Comparison of ENCODE assay signal across 11 cellular contexts in the genomic region with DNA sequence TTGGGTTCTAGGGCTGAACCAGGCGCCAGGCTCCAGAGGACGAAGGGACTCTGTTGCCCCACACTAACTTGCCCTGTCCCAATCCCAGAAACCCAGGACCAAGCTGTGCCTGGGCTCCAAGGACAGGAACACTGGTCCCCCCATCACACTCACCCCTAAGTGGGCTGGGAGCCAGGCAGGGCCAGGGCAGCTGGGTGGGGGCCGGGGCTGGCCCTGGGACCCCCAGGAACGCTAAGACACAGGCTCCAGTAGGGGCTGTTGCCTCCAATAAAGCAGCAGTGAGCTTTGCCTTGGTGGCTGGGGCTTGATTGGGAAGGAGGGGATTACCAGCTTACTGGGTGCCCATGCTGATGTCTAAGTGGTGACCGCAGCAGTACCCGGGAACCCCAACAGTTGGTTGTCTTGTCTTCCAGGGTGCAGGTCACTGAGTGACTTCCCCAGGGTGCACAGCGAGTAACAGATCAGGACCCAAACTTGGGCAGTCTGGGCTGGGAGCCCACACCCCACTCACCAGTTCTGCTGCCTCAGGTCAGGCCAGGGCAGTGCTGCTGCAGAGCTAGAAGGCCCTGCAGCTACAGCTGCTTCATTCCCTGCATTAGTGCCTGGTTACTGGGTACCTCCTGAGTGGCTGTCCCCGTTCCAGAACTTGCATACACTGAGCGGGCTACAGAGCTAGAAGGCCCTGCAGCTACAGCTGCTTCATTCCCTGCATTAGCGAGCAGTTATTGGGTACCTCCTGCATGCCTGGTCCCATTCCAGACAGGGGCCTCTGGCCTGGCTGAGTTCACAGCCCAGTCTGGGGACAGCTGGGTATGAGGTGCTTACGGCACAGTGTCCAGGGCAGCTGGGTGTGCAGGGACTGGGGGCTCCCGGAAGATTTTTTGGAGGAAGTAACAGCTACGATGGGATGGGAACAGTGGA. TPM values are rescaled to one million over a fixed set of nuclear protein-coding genes. Genes with fewer than 3 reads are reported as not detected.
A peak's percentile ranks its signal among the peaks of the same experiment; 100 is the strongest.
DNase-seq lines count a peak whose midpoint lies in the region; ATAC-seq, FAIRE-seq and TF ChIP-seq lines count a peak whose summit lies in the region.
"Had no signal": no experiment of that assay in that cellular context is flagged by ENCODE, and none has a peak within 500 bp of the region (broad histone marks: within the 10 kb centered on the region; RNA-seq: fewer than 3 reads in every experiment).

No MANE protein-coding gene starts in this region.

- no peaks in the 10 kb centered on the region for H3K27me3 Mint-ChIP-seq in activated T-cell treated with anti-CD3 and anti-CD28 coated beads, Interleukin-2, amount 50 U/mL, for 4 hours (ENCODE audit: low read depth)
- no peaks in the 10 kb centered on the region for H3K27me3 Mint-ChIP-seq in activated CD8-positive, alpha-beta T cell treated with anti-CD3 and anti-CD28 coated beads, Interleukin-2, amount 10 ng/mL, durations not matched to agents 7 days and 5 days (ENCODE audit: low read depth)

- no peak for ATAC-seq in activated T-cell treated with anti-CD3 and anti-CD28 coated beads, Interleukin-2, amount 50 U/mL, for 4 hours
- ATAC-seq in activated CD8-positive, alpha-beta T cell treated with anti-CD3 and anti-CD28 coated beads, Interleukin-2, amount 10 ng/mL, durations not matched to agents 7 days and 5 days, result peak; percentile 10
- ATAC-seq in HepG2, result peak; percentile 20

- DNase-seq in activated T-cell treated with anti-CD3 and anti-CD28 coated beads, Interleukin-2, amount 50 U/mL, for 48 hours, result peak; percentile 18 to 22
- no peak for DNase-seq in activated T-cell treated with anti-CD3 and anti-CD28 coated beads, Interleukin-2, amount 50 U/mL, for 4 hours
- DNase-seq in activated CD8-positive, alpha-beta T cell treated with anti-CD3 and anti-CD28 coated beads, Interleukin-2, amount 10 ng/mL, durations not matched to agents 7 days and 5 days, result no peak
- no peak for DNase-seq in HepG2 (ENCODE audit: low spot score)
- peak; percentile 7 for DNase-seq in transverse colon
- DNase-seq in NCI-H2171 (lab: John Stamatoyannopoulos, UW), result no peak
- no peak for DNase-seq in putamen (ENCODE audit: low spot score)
- DNase-seq in RPMI8226, result no peak
- DNase-seq: NCI-H345, SHP77 had no signal

- BruUV-seq in HepG2 (replicated peaks; lab: Mats Ljungman, UMichigan), result no TSS peak

- peaks cover 11% of the 10 kb centered on the region for H3K4me1 ChIP-seq in HepG2 (ENCODE audit: insufficient read depth, low read length)
- peaks cover 5 to 37% (median 10%) of the 10 kb centered on the region in 4 donors for H3K4me1 ChIP-seq in transverse colon

- H3K9ac ChIP-seq in HepG2 (ENCODE audit: insufficient read depth, low read depth, low read length), result no peak overlapping the region

- no peaks in the 10 kb centered on the region for H3K9me3 Mint-ChIP-seq in activated T-cell treated with anti-CD3 and anti-CD28 coated beads, Interleukin-2, amount 50 U/mL, for 4 hours
- no peaks in the 10 kb centered on the region for H3K9me3 Mint-ChIP-seq in activated CD8-positive, alpha-beta T cell treated with anti-CD3 and anti-CD28 coated beads, Interleukin-2, amount 10 ng/mL, durations not matched to agents 7 days and 5 days (ENCODE audit: insufficient read depth)

- H3K27me3 ChIP-seq in HepG2 (ENCODE audit: control insufficient read depth in 1 of 2, insufficient read depth in 2 of 2, low read length in 2 of 2) (no peaks in the 10 kb centered on the region), transverse colon (no peaks in the 10 kb centered on the region)

- peaks cover 51% of the 10 kb centered on the region for H3K4me1 Mint-ChIP-seq in activated T-cell treated with anti-CD3 and anti-CD28 coated beads, Interleukin-2, amount 50 U/mL, for 4 hours (ENCODE audit: low read depth)
- H3K4me1 Mint-ChIP-seq in activated CD8-positive, alpha-beta T cell treated with anti-CD3 and anti-CD28 coated beads, Interleukin-2, amount 10 ng/mL, durations not matched to agents 7 days and 5 days (ENCODE audit: low read depth), result peaks cover 57% of the 10 kb centered on the region

- H3K27ac ChIP-seq in HepG2 (ENCODE audit: extremely low read length, insufficient read depth, low read length), result no peak overlapping the region
- peak overlapping the region in 1 of 4 donors; percentile 35 for H3K27ac ChIP-seq in transverse colon

- CTCF ChIA-PET in activated CD8-positive, alpha-beta T cell treated with anti-CD3 and anti-CD28 coated beads, Interleukin-2, amount 10 ng/mL, durations not matched to agents 7 days and 5 days (lab: Charles Lee), result interaction anchor here (1.2 kb wide), 1 partner anchor 11 kb away, joined by 4 read pairs; no protein-coding TSS in a partner anchor
- CTCF ChIA-PET in HepG2 (lab: Yijun Ruan, JAX; ENCODE audit: low intra/inter-chr PET ratio, low total read pairs), result no interaction called here

- no peaks in the 10 kb centered on the region for H3K79me2 ChIP-seq in HepG2 (ENCODE audit: insufficient read depth, low read length)

- H3K4me3 ChIP-seq in HepG2 (replicated peaks in 1 of 3; ENCODE audit: insufficient read depth in 1 of 3, low read depth in 2 of 3, low read length in 3 of 3) (no peak overlapping the region), transverse colon (no peak overlapping the region)

- H3K36me3 ChIP-seq in HepG2 (replicated peaks in 1 of 2; ENCODE audit: control insufficient read depth in 1 of 2, insufficient read depth in 2 of 2, low read length in 2 of 2), result peaks cover 8 to 32% of the 10 kb centered on the region in 2 experiments; a peak in 3 of 5 replicates
- peaks cover 0 to 5% (median 0%) of the 10 kb centered on the region in 4 donors for H3K36me3 ChIP-seq in transverse colon

- H3K9me3 ChIP-seq in HepG2 (ENCODE audit: low read length), result no peaks in the 10 kb centered on the region
- H3K9me3 ChIP-seq in transverse colon, result no peaks in the 10 kb centered on the region

- no peak for TF ChIP-seq EP300 in HepG2 (IDR thresholded peaks at IDR 0.05; ENCODE audit: low read depth in 2 of 2, low read length in 2 of 2)
- no peak for TF ChIP-seq EP300 in HepG2 (CRISPR knock-in tag; IDR thresholded peaks at IDR 0.05; ENCODE audit: borderline replicate concordance)
- no peak for TF ChIP-seq EP300 in transverse colon (IDR thresholded peaks at IDR 0.05; ENCODE audit: low read depth)

- H3K4me3 Mint-ChIP-seq in activated T-cell treated with anti-CD3 and anti-CD28 coated beads, Interleukin-2, amount 50 U/mL, for 4 hours, result no peak overlapping the region
- no peak overlapping the region for H3K4me3 Mint-ChIP-seq in activated CD8-positive, alpha-beta T cell treated with anti-CD3 and anti-CD28 coated beads, Interleukin-2, amount 10 ng/mL, durations not matched to agents 7 days and 5 days
- H3K4me3 Mint-ChIP-seq: H9 had no signal

- no peak overlapping the region for H3K4me2 ChIP-seq in HepG2 (ENCODE audit: low read depth, low read length)

- intact Hi-C loops in HepG2 (cut with micrococcal nuclease; ENCODE audit: unreplicated experiment), result no loop called here
- intact Hi-C loops in transverse colon (cut with DNase I; ENCODE audit: low total_unique reads), result no loop called here

- TF ChIP-seq POLR2A in HepG2 (IDR thresholded peaks at IDR 0.05; ENCODE audit: insufficient read depth in 1 of 2, low read depth in 2 of 2, low read length in 2 of 2) (no peak), transverse colon (IDR thresholded peaks at IDR 0.05) (no peak)

- no peaks in the 10 kb centered on the region for H4K20me1 ChIP-seq in HepG2 (ENCODE audit: insufficient read depth, low read length)

- peak overlapping the region; percentile 86 for H3K27ac Mint-ChIP-seq in activated CD8-positive, alpha-beta T cell treated with anti-CD3 and anti-CD28 coated beads, Interleukin-2, amount 10 ng/mL, durations not matched to agents 7 days and 5 days

- peaks cover 10% of the 10 kb centered on the region for H3K36me3 Mint-ChIP-seq in activated T-cell treated with anti-CD3 and anti-CD28 coated beads, Interleukin-2, amount 50 U/mL, for 4 hours (ENCODE audit: insufficient read depth)
- peaks cover 51% of the 10 kb centered on the region for H3K36me3 Mint-ChIP-seq in activated CD8-positive, alpha-beta T cell treated with anti-CD3 and anti-CD28 coated beads, Interleukin-2, amount 10 ng/mL, durations not matched to agents 7 days and 5 days (ENCODE audit: low read depth)

- POLR2A ChIA-PET in activated CD8-positive, alpha-beta T cell treated with anti-CD3 and anti-CD28 coated beads, Interleukin-2, amount 10 ng/mL, durations not matched to agents 7 days and 5 days (lab: Charles Lee), result interaction anchor here (0.8 to 1.7 kb wide), 5 partner anchors 21 to 71 kb away, joined by 3 to 6 read pairs (median 3); no protein-coding TSS in a partner anchor
- POLR2A ChIA-PET in HepG2 (lab: Yijun Ruan, JAX), result interaction anchor here (1.5 kb wide), 1 partner anchor 40 kb away, joined by 3 read pairs; no protein-coding TSS in a partner anchor

- TF ChIP-seq RAD21 in HepG2 (CRISPR knock-in tag; IDR thresholded peaks at IDR 0.05), result no peak

- no peak overlapping the region for H2AFZ ChIP-seq in HepG2 (ENCODE audit: low read length)

- in situ Hi-C loops in HepG2 (cut with HindIII; ENCODE audit: extremely low pct_ligation_motif_present, low pct_unique_long_range_greater_than_20kb), result no loop called here
- in situ Hi-C loops in transverse colon (cut with MboI; ENCODE audit: low pct_ligation_motif_present in 1 of 4, low pct_unique_long_range_greater_than_20kb in 1 of 4, low sequenced_read_pairs in 3 of 4), result no loop called here

- WGBS in HepG2 (ENCODE audit: low lambda C conversion rate), result 84% methylated on average over 7 of the region's 13 CpGs
- 85% methylated on average over 13 of the region's 13 CpGs; no CpG with 5 or more reads in 1 of the 2 donors for WGBS in transverse colon (ENCODE audit: low coverage in 1 of 2), 2 donors

- TF ChIP-seq CTCF in HepG2 (CRISPR knock-in tag; IDR thresholded peaks at IDR 0.05) (no peak), transverse colon (IDR thresholded peaks at IDR 0.05) (no peak)

- no peak for FAIRE-seq in HepG2 (lab: Jason Lieb, UNC)

RNA-seq across cellular contexts. Expression of gene ADD1, which starts 9.4 kb away (rescaled TPM):
- total RNA-seq in activated T-cell treated with anti-CD3 and anti-CD28 coated beads, Interleukin-2, amount 50 U/mL, for 4 hours, result 100 to 1,000 TPM; 147 to 175 (median 153) TPM
- 100 to 1,000 TPM; 252 to 255 TPM for total RNA-seq in activated CD8-positive, alpha-beta T cell treated with anti-CD3 and anti-CD28 coated beads, Interleukin-2, amount 10 ng/mL, durations not matched to agents 7 days and 5 days
- 122 and 133 TPM in 2 replicates for total RNA-seq in HepG2 (2016; rRNA removed; fragmentation: Illumina TruSeq; extraction: Trizol)
- 25.1 and 28.0 TPM in 2 replicates for total RNA-seq in HepG2 (2016; cell fraction: cytosol; rRNA removed; fragmentation: Illumina TruSeq; extraction: Trizol; ENCODE audit: low read depth)
- 104 and 117 TPM in 2 replicates for total RNA-seq in HepG2 (2016; cell fraction: insoluble cytoplasmic fraction; rRNA removed; fragmentation: Illumina TruSeq; extraction: Trizol)
- 56.9 and 59.3 TPM in 2 replicates for total RNA-seq in HepG2 (2016; cell fraction: membrane; rRNA removed; fragmentation: Illumina TruSeq; extraction: Trizol)
- 109 and 119 TPM in 2 replicates for total RNA-seq in HepG2 (2016; cell fraction: nucleus; rRNA removed; fragmentation: Illumina TruSeq; extraction: Trizol)
- polyA plus RNA-seq in HepG2 (2011; rRNA removed), result 73.9 and 76.3 TPM in 2 replicates
- polyA plus RNA-seq in HepG2 (2011; cell fraction: cytosol; rRNA removed), result 48.1 and 66.3 TPM in 2 replicates
- 210 and 221 TPM in 2 replicates for polyA plus RNA-seq in HepG2 (2011; cell fraction: nucleus; rRNA removed)
- polyA plus RNA-seq in HepG2 (2012), result 70.7 and 77.6 TPM in 2 replicates
- 11.6 and 13.4 TPM in 2 replicates for polyA plus RNA-seq in HepG2 (2016; cell fraction: cytosol; fragmentation: Illumina TruSeq; extraction: Trizol; ENCODE audit: low read depth)
- 90.6 and 120 TPM in 2 replicates for polyA plus RNA-seq in HepG2 (2016; cell fraction: insoluble cytoplasmic fraction; fragmentation: Illumina TruSeq; extraction: Trizol; ENCODE audit: low read depth)
- 40.3 and 41.9 TPM in 2 replicates for polyA plus RNA-seq in HepG2 (2016; cell fraction: membrane; fragmentation: Illumina TruSeq; extraction: Trizol; ENCODE audit: low read depth)
- 163 and 167 TPM in 2 replicates for polyA plus RNA-seq in HepG2 (2016; cell fraction: nucleus; fragmentation: Illumina TruSeq; extraction: Trizol; ENCODE audit: insufficient read depth, low read depth)
- polyA minus RNA-seq in HepG2 (2011; rRNA and poly(A)+ RNA removed; ENCODE audit: low replicate concordance), result 28.2 and 90.0 TPM in 2 replicates
- 43.0 and 48.4 TPM in 2 replicates for polyA minus RNA-seq in HepG2 (2011; cell fraction: cytosol; rRNA and poly(A)+ RNA removed)
- 99.5 and 109 TPM in 2 replicates for polyA minus RNA-seq in HepG2 (2011; cell fraction: nucleus; rRNA and poly(A)+ RNA removed)
- 100 to 1,000 TPM; 218 to 392 (median 299) TPM for total RNA-seq in transverse colon

RNA-seq across cellular contexts. Expression of gene SH3BP2, which starts 41.4 kb away (rescaled TPM):
- 10 to 100 TPM; 72.2 to 77.9 (median 76.7) TPM for total RNA-seq in activated T-cell treated with anti-CD3 and anti-CD28 coated beads, Interleukin-2, amount 50 U/mL, for 4 hours
- 10 to 100 TPM; 88.2 to 93.0 TPM for total RNA-seq in activated CD8-positive, alpha-beta T cell treated with anti-CD3 and anti-CD28 coated beads, Interleukin-2, amount 10 ng/mL, durations not matched to agents 7 days and 5 days
- total RNA-seq in HepG2 (2016; rRNA removed; fragmentation: Illumina TruSeq; extraction: Trizol) (7.0 and 16.9 TPM in 2 replicates), transverse colon (100 to 1,000 TPM in 3 of 4 donors, 10 to 100 TPM in 1; 92.6 to 301 (median 117) TPM)
- 8.3 and 8.9 TPM in 2 replicates for total RNA-seq in HepG2 (2016; cell fraction: cytosol; rRNA removed; fragmentation: Illumina TruSeq; extraction: Trizol; ENCODE audit: low read depth)
- 6.0 and 17.5 TPM in 2 replicates for total RNA-seq in HepG2 (2016; cell fraction: insoluble cytoplasmic fraction; rRNA removed; fragmentation: Illumina TruSeq; extraction: Trizol)
- 10.1 and 13.2 TPM in 2 replicates for total RNA-seq in HepG2 (2016; cell fraction: membrane; rRNA removed; fragmentation: Illumina TruSeq; extraction: Trizol)
- total RNA-seq in HepG2 (2016; cell fraction: nucleus; rRNA removed; fragmentation: Illumina TruSeq; extraction: Trizol), result 24.2 and 26.2 TPM in 2 replicates
- 34.5 and 38.6 TPM in 2 replicates for polyA plus RNA-seq in HepG2 (2011; rRNA removed)
- 9.0 and 10.4 TPM in 2 replicates for polyA plus RNA-seq in HepG2 (2011; cell fraction: cytosol; rRNA removed)
- polyA plus RNA-seq in HepG2 (2011; cell fraction: nucleus; rRNA removed), result 190 and 200 TPM in 2 replicates
- 8.5 and 20.0 TPM in 2 replicates for polyA plus RNA-seq in HepG2 (2012)
- 8.6 and 9.1 TPM in 2 replicates for polyA plus RNA-seq in HepG2 (2016; cell fraction: cytosol; fragmentation: Illumina TruSeq; extraction: Trizol; ENCODE audit: low read depth)
- polyA plus RNA-seq in HepG2 (2016; cell fraction: insoluble cytoplasmic fraction; fragmentation: Illumina TruSeq; extraction: Trizol; ENCODE audit: low read depth), result 8.9 and 10.1 TPM in 2 replicates
- 12.6 and 15.4 TPM in 2 replicates for polyA plus RNA-seq in HepG2 (2016; cell fraction: membrane; fragmentation: Illumina TruSeq; extraction: Trizol; ENCODE audit: low read depth)
- polyA plus RNA-seq in HepG2 (2016; cell fraction: nucleus; fragmentation: Illumina TruSeq; extraction: Trizol; ENCODE audit: insufficient read depth, low read depth), result 68.6 and 68.9 TPM in 2 replicates
- polyA minus RNA-seq in HepG2 (2011; rRNA and poly(A)+ RNA removed; ENCODE audit: low replicate concordance), result 33.1 and 43.4 TPM in 2 replicates
- 8.4 and 8.5 TPM in 2 replicates for polyA minus RNA-seq in HepG2 (2011; cell fraction: cytosol; rRNA and poly(A)+ RNA removed)
- polyA minus RNA-seq in HepG2 (2011; cell fraction: nucleus; rRNA and poly(A)+ RNA removed), result 60.7 and 63.2 TPM in 2 replicates

Comparison
In these comparisons a context has a peak if more than half of its experiments do, and no peak if none do; other contexts are left out.
1. DNase-seq: peak in activated T-cell treated with anti-CD3 and anti-CD28 coated beads, Interleukin-2, amount 50 U/mL, for 48 hours (2 of 2) and transverse colon (single experiment); none in activated T-cell treated with anti-CD3 and anti-CD28 coated beads, Interleukin-2, amount 50 U/mL, for 4 hours (single experiment), activated CD8-positive, alpha-beta T cell treated with anti-CD3 and anti-CD28 coated beads, Interleukin-2, amount 10 ng/mL, durations not matched to agents 7 days and 5 days (single experiment), HepG2 (single experiment), NCI-H2171 (single experiment), putamen (single experiment) and RPMI8226 (single experiment).
2. ATAC-seq: peak in activated CD8-positive, alpha-beta T cell treated with anti-CD3 and anti-CD28 coated beads, Interleukin-2, amount 10 ng/mL, durations not matched to agents 7 days and 5 days (single experiment) and HepG2 (single experiment); none in activated T-cell treated with anti-CD3 and anti-CD28 coated beads, Interleukin-2, amount 50 U/mL, for 4 hours (0 of 2).